1 cellular context compared by ENCODE assay signal in genomic region chr14:32696325-32697101, GRCh38.
TF ChIP-seq lines count a peak whose summit lies in the region.

No MANE protein-coding gene starts in this region.

TF ChIP-seq in SK-N-SH, 30 proteins besides CTCF, POLR2A, EP300 and RAD21 (continued from another document):
- TF ChIP-seq PBX3 (IDR thresholded peaks at IDR 0.05) (peak; percentile 87), YY1 (IDR thresholded peaks at IDR 0.05; ENCODE audit: low read depth) (no peak), SMC3 (IDR thresholded peaks at IDR 0.05; ENCODE audit: low read depth, low read length) (no peak), JUND (IDR thresholded peaks at IDR 0.05) (peak; percentile 49), FOXM1 (IDR thresholded peaks at IDR 0.05; ENCODE audit: low read depth) (peak; percentile 42; the same call in 1 of the 2 replicates)
TF ChIP-seq in SK-N-SH: peak in this region for 6.
